In the genomic region with DNA sequence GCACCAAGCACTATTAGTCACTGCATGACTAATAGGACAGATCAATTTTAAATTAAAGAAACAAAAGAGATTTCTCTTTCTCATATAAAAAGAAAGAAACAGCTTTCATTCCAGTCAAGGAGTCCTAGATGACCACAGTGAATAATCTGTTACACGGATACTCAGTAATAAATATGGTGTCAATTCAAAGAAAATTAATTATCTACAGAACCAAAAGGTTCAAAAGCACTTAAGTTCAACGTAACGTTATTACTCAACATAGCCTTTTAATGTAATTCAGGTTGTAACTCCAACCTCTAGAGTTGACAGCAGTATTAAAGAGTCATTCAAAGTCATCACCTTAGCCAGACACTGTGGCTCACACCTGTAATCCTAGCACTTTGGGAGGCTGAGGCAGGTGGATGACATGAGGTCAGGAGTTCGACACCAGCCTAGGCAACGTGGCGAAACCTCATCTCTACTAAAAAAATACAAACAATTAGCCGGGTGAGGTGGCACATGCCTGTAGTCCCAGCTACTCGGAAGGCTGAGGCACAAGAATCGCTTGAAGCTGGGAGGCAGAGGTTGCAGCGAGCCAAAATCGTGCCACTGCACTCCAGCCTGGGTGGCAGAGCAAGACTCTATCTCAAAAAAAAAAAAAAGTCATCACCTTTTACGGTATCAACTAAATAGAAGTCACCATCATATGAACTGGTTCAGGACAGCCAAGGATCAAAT, we compare ENCODE assay signal across 9 cellular contexts. TPM values are rescaled to one million over a fixed set of nuclear protein-coding genes. Genes with fewer than 3 reads are reported as not detected.
DNase-seq lines count a peak whose midpoint lies in the region; ATAC-seq and TF ChIP-seq lines count a peak whose summit lies in the region.
"Had no signal": no experiment of that assay in that cellular context is flagged by ENCODE, and none has a peak within 500 bp of the region (broad histone marks: within the 10 kb centered on the region; RNA-seq: fewer than 3 reads in every experiment).

No MANE protein-coding gene starts in this region.

- CTCF ChIA-PET in activated CD4-positive, alpha-beta T cell treated with anti-CD3 and anti-CD28 coated beads for 36 hours (lab: Charles Lee) = interaction anchor here (0.6 to 2.2 kb wide), 9 partner anchors 12 to 309 kb away, joined by 3 to 11 read pairs (median 4); no protein-coding TSS in a partner anchor

- peak; percentile 43 for ATAC-seq in activated CD4-positive, alpha-beta T cell treated with anti-CD3 and anti-CD28 coated beads for 36 hours
- peak; percentile 41 for ATAC-seq in stimulated activated naive CD8-positive, alpha-beta T cell treated with anti-CD3 and anti-CD28 coated beads, Interleukin-15, amount 100 ng/mL, for 72 hours
- no peak for ATAC-seq in HG03097 (IDR thresholded peaks at IDR 0.05; ENCODE audit: low FRiP score, unreplicated experiment)

- no peaks in the 10 kb centered on the region for H3K9me3 ChIP-seq in right atrium auricular region

- H3K36me3 Mint-ChIP-seq in activated CD4-positive, alpha-beta T cell treated with anti-CD3 and anti-CD28 coated beads for 36 hours (ENCODE audit: low read depth) = peaks cover 39% of the 10 kb centered on the region
- H3K36me3 Mint-ChIP-seq in activated T-cell treated with anti-CD3 and anti-CD28 coated beads, Interleukin-2, amount 50 U/mL, for 24 hours (ENCODE audit: low read depth) = peaks cover 40% of the 10 kb centered on the region
- H3K36me3 Mint-ChIP-seq in mesothelial cell of epicardium = no peaks in the 10 kb centered on the region

- H3K36me3 ChIP-seq in right atrium auricular region = no peaks in the 10 kb centered on the region

- H3K4me3 Mint-ChIP-seq in activated CD4-positive, alpha-beta T cell treated with anti-CD3 and anti-CD28 coated beads for 36 hours = peak overlapping the region; percentile 91
- H3K4me3 Mint-ChIP-seq in activated T-cell treated with anti-CD3 and anti-CD28 coated beads, Interleukin-2, amount 50 U/mL, for 24 hours = peak overlapping the region; percentile 92
- H3K4me3 Mint-ChIP-seq in stimulated activated naive CD8-positive, alpha-beta T cell treated with anti-CD3 and anti-CD28 coated beads, Interleukin-15, amount 100 ng/mL, for 72 hours = peak overlapping the region; percentile 61 to 93
- no peak overlapping the region for H3K4me3 Mint-ChIP-seq in mesothelial cell of epicardium

- no peak for TF ChIP-seq CTCF in right atrium auricular region (IDR thresholded peaks at IDR 0.05)
- TF ChIP-seq CTCF in mesothelial cell of epicardium (IDR thresholded peaks at IDR 0.05; ENCODE audit: unreplicated experiment) = no peak

- H3K27me3 Mint-ChIP-seq in activated CD4-positive, alpha-beta T cell treated with anti-CD3 and anti-CD28 coated beads for 36 hours = no peaks in the 10 kb centered on the region
- no peaks in the 10 kb centered on the region for H3K27me3 Mint-ChIP-seq in activated T-cell treated with anti-CD3 and anti-CD28 coated beads, Interleukin-2, amount 50 U/mL, for 24 hours
- no peaks in the 10 kb centered on the region for H3K27me3 Mint-ChIP-seq in stimulated activated naive CD8-positive, alpha-beta T cell treated with anti-CD3 and anti-CD28 coated beads, Interleukin-15, amount 100 ng/mL, for 72 hours
- no peaks in the 10 kb centered on the region for H3K27me3 Mint-ChIP-seq in mesothelial cell of epicardium (ENCODE audit: low read depth)

- H3K27ac ChIP-seq in right atrium auricular region = peak overlapping the region; percentile 78 to 97

- H3K27me3 ChIP-seq in right atrium auricular region = no peaks in the 10 kb centered on the region

- DNase-seq in activated CD4-positive, alpha-beta T cell treated with anti-CD3 and anti-CD28 coated beads for 36 hours = peak; percentile 65
- no peak for DNase-seq in activated CD4-positive, alpha-beta T cell treated with anti-CD3 and anti-CD28 coated beads, Interleukin-2, amount 50 U/mL, for 1 hour
- peak; percentile 63 for DNase-seq in activated T-cell treated with anti-CD3 and anti-CD28 coated beads, Interleukin-2, amount 50 U/mL, for 24 hours
- DNase-seq in right atrium auricular region (ENCODE audit: low spot score) (no peak), mesothelial cell of epicardium (ENCODE audit: low spot score in 2 of 2, unreplicated experiment in 2 of 2) (no peak), SHP77 treated with DMSO at 0.1 percent for 48 hours (lab: John Stamatoyannopoulos, UW) (no peak)
- peak in 1 of 2 donors; percentile 42 for DNase-seq in stimulated activated naive CD8-positive, alpha-beta T cell treated with anti-CD3 and anti-CD28 coated beads, Interleukin-15, amount 100 ng/mL, for 72 hours
- DNase-seq: NCI-H1694 had no signal

- no peak overlapping the region for H3K4me3 ChIP-seq in right atrium auricular region

- peak overlapping the region; percentile 100 for H3K27ac Mint-ChIP-seq in activated CD4-positive, alpha-beta T cell treated with anti-CD3 and anti-CD28 coated beads for 36 hours
- H3K27ac Mint-ChIP-seq in activated T-cell treated with anti-CD3 and anti-CD28 coated beads, Interleukin-2, amount 50 U/mL, for 24 hours = peak overlapping the region; percentile 100
- H3K27ac Mint-ChIP-seq in stimulated activated naive CD8-positive, alpha-beta T cell treated with anti-CD3 and anti-CD28 coated beads, Interleukin-15, amount 100 ng/mL, for 72 hours = peak overlapping the region; percentile 98 to 99
- no peak overlapping the region for H3K27ac Mint-ChIP-seq in mesothelial cell of epicardium

- H3K4me1 Mint-ChIP-seq in activated CD4-positive, alpha-beta T cell treated with anti-CD3 and anti-CD28 coated beads for 36 hours = peaks cover 78% of the 10 kb centered on the region
- peaks cover 72% of the 10 kb centered on the region for H3K4me1 Mint-ChIP-seq in activated T-cell treated with anti-CD3 and anti-CD28 coated beads, Interleukin-2, amount 50 U/mL, for 24 hours (ENCODE audit: low read depth)
- peaks cover 79% of the 10 kb centered on the region for H3K4me1 Mint-ChIP-seq in stimulated activated naive CD8-positive, alpha-beta T cell treated with anti-CD3 and anti-CD28 coated beads, Interleukin-15, amount 100 ng/mL, for 72 hours
- peaks cover 22% of the 10 kb centered on the region for H3K4me1 Mint-ChIP-seq in mesothelial cell of epicardium

- peaks cover 0 to 70% of the 10 kb centered on the region in 2 donors for H3K4me1 ChIP-seq in right atrium auricular region

- POLR2A ChIA-PET in activated CD4-positive, alpha-beta T cell treated with anti-CD3 and anti-CD28 coated beads for 36 hours (lab: Charles Lee) = interaction anchor here (1.0 to 1.9 kb wide), 3 partner anchors 12 to 35 kb away, joined by 3 to 4 read pairs (median 4); a partner anchor contains a TSS

- no peaks in the 10 kb centered on the region for H3K9me3 Mint-ChIP-seq in activated CD4-positive, alpha-beta T cell treated with anti-CD3 and anti-CD28 coated beads for 36 hours (ENCODE audit: low read depth)
- H3K9me3 Mint-ChIP-seq in activated T-cell treated with anti-CD3 and anti-CD28 coated beads, Interleukin-2, amount 50 U/mL, for 24 hours = no peaks in the 10 kb centered on the region
- H3K9me3 Mint-ChIP-seq in stimulated activated naive CD8-positive, alpha-beta T cell treated with anti-CD3 and anti-CD28 coated beads, Interleukin-15, amount 100 ng/mL, for 72 hours = no peaks in the 10 kb centered on the region
- H3K9me3 Mint-ChIP-seq in mesothelial cell of epicardium = no peaks in the 10 kb centered on the region

- intact Hi-C loops in activated CD4-positive, alpha-beta T cell treated with anti-CD3 and anti-CD28 coated beads for 36 hours (cut with DNase I, micrococcal nuclease) = loop anchor here (1.0 to 5.0 kb wide), 7 partner anchors 16 to 1891 kb away; a partner anchor contains a TSS

RNA-seq across cellular contexts. Expression of a gene that starts 4.4 kb away (rescaled TPM):
- total RNA-seq in activated CD4-positive, alpha-beta T cell treated with anti-CD3 and anti-CD28 coated beads for 36 hours = 10 to 100 TPM; 33.4 to 36.5 TPM
- 10 to 100 TPM; 32.1 to 53.6 TPM for total RNA-seq in right atrium auricular region
- 14.2 to 15.3 TPM (median 14.5 TPM) in 3 replicates for total RNA-seq in mesothelial cell of epicardium

RNA-seq across cellular contexts. Expression of a gene that starts 35.2 kb away (rescaled TPM):
- total RNA-seq in activated CD4-positive, alpha-beta T cell treated with anti-CD3 and anti-CD28 coated beads for 36 hours = 1 to 10 TPM; 7.2 to 7.3 TPM
- total RNA-seq in right atrium auricular region (10 to 100 TPM; 23.7 to 29.0 TPM), mesothelial cell of epicardium (57.7 to 64.5 TPM (median 63.4 TPM) in 3 replicates)

Comparison
In these comparisons a context has a peak if more than half of its experiments do, and no peak if none do; other contexts are left out.
1. DNase-seq: peak in activated CD4-positive, alpha-beta T cell treated with anti-CD3 and anti-CD28 coated beads for 36 hours (single experiment) and activated T-cell treated with anti-CD3 and anti-CD28 coated beads, Interleukin-2, amount 50 U/mL, for 24 hours (single experiment); none in activated CD4-positive, alpha-beta T cell treated with anti-CD3 and anti-CD28 coated beads, Interleukin-2, amount 50 U/mL, for 1 hour (single experiment), right atrium auricular region (single experiment), mesothelial cell of epicardium (0 of 2) and SHP77 treated with DMSO at 0.1 percent for 48 hours (single experiment).